ENCODE assay signal across 15 cellular contexts in genomic region chr17:260031-260791, GRCh38.
DNase-seq lines count a peak whose midpoint lies in the region; ATAC-seq, FAIRE-seq and TF ChIP-seq lines count a peak whose summit lies in the region.
"Had no signal": no experiment of that assay in that cellular context is flagged by ENCODE, and none has a peak within 500 bp of the region (broad histone marks: within the 10 kb centered on the region; RNA-seq: fewer than 3 reads in every experiment).

No MANE protein-coding gene starts in this region.

- FAIRE-seq in kidney (lab: Jason Lieb, UNC), result no peak

- H3K9ac ChIP-seq in kidney (ENCODE audit: low read length in 2 of 2), result no peak overlapping the region

- TF ChIP-seq POLR2A in Peyer's patch (IDR thresholded peaks at IDR 0.05), result no peak
- TF ChIP-seq POLR2A in gastrocnemius medialis (IDR thresholded peaks at IDR 0.05), result no peak

- H3K27ac ChIP-seq in GM23338 (ENCODE audit: low read depth) (peak overlapping the region; percentile 81), Peyer's patch (no peak overlapping the region), kidney (ENCODE audit: low read depth in 2 of 2, low read length in 2 of 2) (no peak overlapping the region), gastrocnemius medialis (peak overlapping the region; percentile 49 to 78 (median 68))
- H3K27ac ChIP-seq: C4-2B had no signal

- H3K9me3 ChIP-seq in Peyer's patch, result no peaks in the 10 kb centered on the region
- no peaks in the 10 kb centered on the region for H3K9me3 ChIP-seq in kidney (ENCODE audit: control insufficient read depth in 1 of 2, low read length in 2 of 2)
- H3K9me3 ChIP-seq in gastrocnemius medialis, result no peaks in the 10 kb centered on the region

- H3K36me3 ChIP-seq in GM23338 (ENCODE audit: insufficient read depth), result no peaks in the 10 kb centered on the region
- peaks cover 0 to 17% (median 0%) of the 10 kb centered on the region in 3 donors for H3K36me3 ChIP-seq in Peyer's patch
- peaks cover 0 to 2% of the 10 kb centered on the region in 2 donors for H3K36me3 ChIP-seq in kidney (ENCODE audit: control insufficient read depth in 1 of 2, insufficient read depth in 2 of 2, low read length in 2 of 2)
- H3K36me3 ChIP-seq in gastrocnemius medialis, result no peaks in the 10 kb centered on the region

- peaks cover 49% of the 10 kb centered on the region for H3K9me3 Mint-ChIP-seq in GM23338

- no peak overlapping the region for H2AFZ ChIP-seq in GM23338

- H3K36me3 Mint-ChIP-seq in GM23338 (ENCODE audit: low read depth), result peaks cover 43% of the 10 kb centered on the region

- H3F3A ChIP-seq in GM23338 (replicated peaks; ENCODE audit: low read depth), result peaks cover 11% of the 10 kb centered on the region; the same call in 1 of the 2 replicates

- no peaks in the 10 kb centered on the region for H3K79me2 ChIP-seq in GM23338 (replicated peaks; ENCODE audit: insufficient read depth)

- peaks cover 10% of the 10 kb centered on the region for H3K27me3 Mint-ChIP-seq in GM23338 (ENCODE audit: insufficient read depth, low read depth, poor library complexity)

- DNase-seq in GM23338 (ENCODE audit: low spot score), result peak; percentile 40
- peak; percentile 7 to 31 (median 23) for DNase-seq in Peyer's patch
- peak; percentile 45 for DNase-seq in kidney
- no peak for DNase-seq in gastrocnemius medialis
- DNase-seq in activated T-cell treated with anti-CD3 and anti-CD28 coated beads, Interleukin-2, amount 50 U/mL, for 48 hours, result no peak
- DNase-seq in stimulated activated CD4-positive, alpha-beta T cell treated with anti-CD3 and anti-CD28 coated beads, Interleukin-4, amount 100 ng/mL, for 24 hours, result no peak
- DNase-seq: activated CD4-positive, alpha-beta T cell treated with anti-CD3 and anti-CD28 coated beads, Interleukin-2, amount 50 U/mL, for 4 hours; HCEC 1CT; stimulated activated naive CD4-positive, alpha-beta T cell; T1000 had no signal

- intact Hi-C loops in kidney (cut with DNase I), result no loop called here
- intact Hi-C loops in gastrocnemius medialis (cut with DNase I; ENCODE audit: low total_unique reads), result no loop called here

- peaks cover 24% of the 10 kb centered on the region for H3K4me1 ChIP-seq in GM23338 (ENCODE audit: insufficient read depth)
- H3K4me1 ChIP-seq in Peyer's patch, result no peaks in the 10 kb centered on the region
- peaks cover 0 to 4% of the 10 kb centered on the region in 2 donors for H3K4me1 ChIP-seq in kidney (ENCODE audit: control insufficient read depth in 1 of 2, insufficient read depth in 1 of 2, low read depth in 1 of 2, low read length in 2 of 2)
- H3K4me1 ChIP-seq in gastrocnemius medialis, result no peaks in the 10 kb centered on the region

- H3K27me3 ChIP-seq in GM23338 (ENCODE audit: insufficient read depth) (peaks cover 5% of the 10 kb centered on the region; the same call in 1 of the 2 replicates), Peyer's patch (no peaks in the 10 kb centered on the region), gastrocnemius medialis (no peaks in the 10 kb centered on the region)

- peak overlapping the region; percentile 38; the same call in 1 of the 2 replicates for H3K4me3 ChIP-seq in GM23338
- no peak overlapping the region for H3K4me3 ChIP-seq in Peyer's patch
- no peak overlapping the region for H3K4me3 ChIP-seq in kidney (ENCODE audit: low read length in 2 of 2)
- no peak overlapping the region for H3K4me3 ChIP-seq in gastrocnemius medialis
- H3K4me3 ChIP-seq: skin epidermis had no signal

- no peaks in the 10 kb centered on the region for H3K9me2 ChIP-seq in GM23338 (ENCODE audit: insufficient read depth)

- H3K4me3 Mint-ChIP-seq in GM23338, result peak overlapping the region; percentile 48
- H3K4me3 Mint-ChIP-seq: naive thymus-derived CD4-positive, alpha-beta T cell had no signal

- H3K4me2 ChIP-seq in GM23338, result peak overlapping the region; percentile 61

- ATAC-seq in GM23338 (peak; percentile 88), gastrocnemius medialis (peak in 1 of 2 donors; percentile 9), HG02970 (IDR thresholded peaks at IDR 0.05; ENCODE audit: low FRiP score, unreplicated experiment) (no peak)
- ATAC-seq: naive thymus-derived CD4-positive, alpha-beta T cell had no signal

- 0 out of 2 replicates have a peak overlapping the region, but pooled peaks have one; percentile 74 for H3K27ac Mint-ChIP-seq in GM23338
- H3K27ac Mint-ChIP-seq: IgD-negative memory B cell had no signal

- H4K20me1 ChIP-seq in GM23338 (replicated peaks; ENCODE audit: insufficient read depth), result no peaks in the 10 kb centered on the region

- H3K4me1 Mint-ChIP-seq in GM23338, result peaks cover 34% of the 10 kb centered on the region
- H3K4me1 Mint-ChIP-seq: IgD-negative memory B cell had no signal

- no peak for TF ChIP-seq CTCF in GM23338 (conservative IDR thresholded peaks at IDR 0.05; ENCODE audit: low read depth in 2 of 2)
- TF ChIP-seq CTCF in Peyer's patch (IDR thresholded peaks at IDR 0.05), result no peak
- TF ChIP-seq CTCF in kidney (IDR thresholded peaks at IDR 0.05; ENCODE audit: borderline replicate concordance, extremely low read depth, insufficient read depth), result no peak
- TF ChIP-seq CTCF in gastrocnemius medialis (IDR thresholded peaks at IDR 0.05 in 4 of 5, conservative IDR thresholded peaks at IDR 0.05 in 1 of 5), result no peak

- in situ Hi-C loops in gastrocnemius medialis (cut with MboI; ENCODE audit: low sequenced_read_pairs in 4 of 4), result loop anchor here in 1 of 4 donors (10.0 kb wide), 1 partner anchor 135 kb away; no protein-coding TSS in a partner anchor

TF ChIP-seq in GM23338, 12 proteins besides CTCF, POLR2A, EP300 and RAD21 (continues in another document):
- TF ChIP-seq ZNF331 (CRISPR knock-in tag; IDR thresholded peaks at IDR 0.05; ENCODE audit: low read depth) (no peak), ETS1 (IDR thresholded peaks at IDR 0.05) (no peak), EZH2phosphoT487 (IDR thresholded peaks at IDR 0.05; ENCODE audit: unreplicated experiment) (no peak), STAT1 (IDR thresholded peaks at IDR 0.05; ENCODE audit: unreplicated experiment) (no peak), ZNF114 (CRISPR knock-in tag; IDR thresholded peaks at IDR 0.05) (no peak), JUNB (IDR thresholded peaks at IDR 0.05; ENCODE audit: unreplicated experiment) (no peak), POLR2AphosphoS5 (IDR thresholded peaks at IDR 0.05; ENCODE audit: low read depth) (no peak; the same call in 1 of the 2 replicates), REST (IDR thresholded peaks at IDR 0.05; ENCODE audit: unreplicated experiment) (no peak)

Comparison
In these comparisons a context has a peak if more than half of its experiments do, and no peak if none do; other contexts are left out.
1. DNase-seq: peak in GM23338 (single experiment), Peyer's patch (3 of 3) and kidney (single experiment); none in gastrocnemius medialis (0 of 2), activated T-cell treated with anti-CD3 and anti-CD28 coated beads, Interleukin-2, amount 50 U/mL, for 48 hours (0 of 2) and stimulated activated CD4-positive, alpha-beta T cell treated with anti-CD3 and anti-CD28 coated beads, Interleukin-4, amount 100 ng/mL, for 24 hours (single experiment).
2. H3K27ac ChIP-seq: peak in GM23338 (single experiment) and gastrocnemius medialis (4 of 4); none in Peyer's patch (0 of 4) and kidney (0 of 2).